24 cellular contexts compared by ENCODE assay signal in the genomic region with DNA sequence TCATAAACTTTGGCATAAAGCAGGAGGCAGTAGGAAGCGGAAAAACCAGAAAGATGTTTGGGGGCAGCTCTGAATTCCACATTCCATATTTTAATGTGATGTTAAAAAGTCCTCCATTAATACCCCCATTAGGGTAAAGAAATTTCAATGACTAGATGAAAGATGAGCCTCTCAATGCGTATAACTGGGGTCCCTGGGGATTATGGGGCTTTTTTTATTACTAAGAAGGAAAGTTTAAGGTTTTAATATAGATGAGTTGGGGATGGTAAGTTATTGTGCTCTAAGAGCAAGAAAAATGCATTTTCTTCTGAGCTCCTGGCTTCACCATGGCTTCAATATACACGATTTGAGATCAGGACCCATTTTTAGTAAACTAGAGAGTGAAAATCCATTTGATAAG.
"Had no signal": no experiment of that assay in that cellular context is flagged by ENCODE, and none has a peak within 500 bp of the region (broad histone marks: within the 10 kb centered on the region; RNA-seq: fewer than 3 reads in every experiment).

No MANE protein-coding gene starts in this region.

- DNase-seq: activated B cell treated with CpG ODN at 0.5 μM for 24 hours; activated CD4-positive, alpha-beta memory T cell treated with anti-CD3 and anti-CD28 coated beads, Interleukin-2, amount 10 ng/mL, durations not matched to agents 7 days and 5 days; activated CD4-positive, alpha-beta T cell treated with anti-CD3 and anti-CD28 coated beads for 1 hour; activated CD4-positive, alpha-beta T cell treated with anti-CD3 and anti-CD28 coated beads for 48 hours; activated CD8-positive, alpha-beta memory T cell treated with anti-CD3 and anti-CD28 coated beads for 24 hours; activated CD8-positive, alpha-beta memory T cell treated with anti-CD3 and anti-CD28 coated beads, Interleukin-2, amount 10 ng/mL, durations not matched to agents 7 days and 5 days; activated CD8-positive, alpha-beta memory T cell treated with anti-CD3 and anti-CD28 coated beads, Interleukin-2, amount 50 U/mL, for 48 hours; activated effector memory CD4-positive, alpha-beta T cell treated with Interleukin-2 at 50 U/mL for 16 hours; activated naive CD4-positive, alpha-beta T cell treated with anti-CD3 and anti-CD28 coated beads, Interleukin-2, amount 10 ng/mL, durations not matched to agents 7 days and 5 days; activated naive CD8-positive, alpha-beta T cell treated with anti-CD3 and anti-CD28 coated beads, Interleukin-2, amount 50 U/mL, for 24 hours; activated T-cell treated with anti-CD3 and anti-CD28 coated beads, Interleukin-2, amount 50 U/mL, for 48 hours; anterior cingulate cortex; caudate nucleus; cerebellar nuclear complex; Kasumi-1; KBM-7; NCI-H1048; NCI-H1694; NCI-H1930; NCI-H226; NCI-H446 treated with DMSO at 0.1 percent for 48 hours; NK-92 treated with Interleukin-12 subunit alpha and Interleukin-12 subunit beta, amount 100 ng/mL, for 24 hours; Right ventricle myocardium superior had no signal

- H3K4me3 ChIP-seq: MG63 had no signal

- H3K9me3 ChIP-seq: MG63 had no signal

- H3K36me3 ChIP-seq: MG63 had no signal
